ENCODE assay signal across 32 cellular contexts in genomic region chr15:59595434-59595915, GRCh38. TPM values are rescaled to one million over a fixed set of nuclear protein-coding genes. Genes with fewer than 3 reads are reported as not detected.
A peak's percentile ranks its signal among the peaks of the same experiment; 100 is the strongest.
DNase-seq lines count a peak whose midpoint lies in the region; ATAC-seq, FAIRE-seq and TF ChIP-seq lines count a peak whose summit lies in the region.
"Had no signal": no experiment of that assay in that cellular context is flagged by ENCODE, and none has a peak within 500 bp of the region (broad histone marks: within the 10 kb centered on the region; RNA-seq: fewer than 3 reads in every experiment).

No MANE protein-coding gene starts in this region.

- in situ Hi-C loops in HepG2 (cut with HindIII; ENCODE audit: extremely low pct_ligation_motif_present, low pct_unique_long_range_greater_than_20kb): no loop called here

- intact Hi-C loops in HepG2 (cut with micrococcal nuclease; ENCODE audit: unreplicated experiment): no loop called here
- intact Hi-C loops in right lobe of liver (cut with DNase I): no loop called here

- WGBS in HepG2 (ENCODE audit: low lambda C conversion rate): 0% methylated on average over 7 of the region's 7 CpGs
- 53% methylated on average over 7 of the region's 7 CpGs for WGBS in right lobe of liver (ENCODE audit: insufficient coverage, low coverage, low lambda C conversion rate, missing lambda C conversion rate)

- H3K9ac ChIP-seq in HepG2 (ENCODE audit: insufficient read depth, low read depth, low read length): peak overlapping the region; percentile 42
- H3K9ac ChIP-seq: neural progenitor cell had no signal

- no peak for TF ChIP-seq CTCF in HepG2 (CRISPR knock-in tag; IDR thresholded peaks at IDR 0.05)
- no peak for TF ChIP-seq CTCF in right lobe of liver (IDR thresholded peaks at IDR 0.05)

- H3K4me3 ChIP-seq in HepG2 (replicated peaks in 1 of 3; ENCODE audit: insufficient read depth in 1 of 3, low read depth in 2 of 3, low read length in 3 of 3) (peak overlapping the region in 2 of 3 experiments; percentile 10 to 49; a peak in 2 of 6 replicates), right lobe of liver (no peak overlapping the region), muscle layer of duodenum (ENCODE audit: low read depth in 1 of 2, low read length in 2 of 2) (no peak overlapping the region)
- H3K4me3 ChIP-seq: coronary artery, left ventricle myocardium inferior, neural progenitor cell, psoas muscle, skin epidermis, thoracic aorta had no signal

- H3K36me3 ChIP-seq in HepG2 (replicated peaks in 1 of 2; ENCODE audit: control insufficient read depth in 1 of 2, insufficient read depth in 2 of 2, low read length in 2 of 2): no peaks in the 10 kb centered on the region
- H3K36me3 ChIP-seq in right lobe of liver: no peaks in the 10 kb centered on the region
- no peaks in the 10 kb centered on the region for H3K36me3 ChIP-seq in muscle layer of duodenum (ENCODE audit: control insufficient read depth in 1 of 2, insufficient read depth in 2 of 2, low read length in 2 of 2)
- H3K36me3 ChIP-seq: brain microvascular endothelial cell, left ventricle myocardium inferior, neural progenitor cell, thoracic aorta had no signal

- H3K9me3 ChIP-seq in HepG2 (ENCODE audit: low read length): no peaks in the 10 kb centered on the region
- no peaks in the 10 kb centered on the region for H3K9me3 ChIP-seq in right lobe of liver
- no peaks in the 10 kb centered on the region for H3K9me3 ChIP-seq in muscle layer of duodenum (ENCODE audit: control insufficient read depth in 1 of 2, low read length in 2 of 2)
- H3K9me3 ChIP-seq: left ventricle myocardium inferior, psoas muscle, thoracic aorta had no signal

- H4K20me1 ChIP-seq in HepG2 (ENCODE audit: insufficient read depth, low read length): no peaks in the 10 kb centered on the region

- POLR2A ChIA-PET in HepG2 (lab: Yijun Ruan, JAX): interaction anchor here (0.8 to 4.6 kb wide), 6 partner anchors 14 to 94 kb away, joined by 4 to 43 read pairs (median 7); partner anchors contain the start of genes BNIP2, GCNT3 and GTF2A2

- TF ChIP-seq POLR2A in HepG2 (IDR thresholded peaks at IDR 0.05; ENCODE audit: insufficient read depth in 1 of 2, low read depth in 2 of 2, low read length in 2 of 2) (no peak; a peak in 2 of 4 replicates), right lobe of liver (IDR thresholded peaks at IDR 0.05) (no peak)

- H3K27me3 ChIP-seq in HepG2 (ENCODE audit: control insufficient read depth in 1 of 2, insufficient read depth in 2 of 2, low read length in 2 of 2) (no peaks in the 10 kb centered on the region), right lobe of liver (no peaks in the 10 kb centered on the region), muscle layer of duodenum (ENCODE audit: low read depth, low read length) (no peaks in the 10 kb centered on the region)
- H3K27me3 ChIP-seq: brain microvascular endothelial cell, neural progenitor cell had no signal

- H3K4me1 ChIP-seq in HepG2 (ENCODE audit: insufficient read depth, low read length) (peaks cover 47% of the 10 kb centered on the region), right lobe of liver (no peaks in the 10 kb centered on the region), muscle layer of duodenum (ENCODE audit: control insufficient read depth in 1 of 2, insufficient read depth in 2 of 2, low read length in 2 of 2) (no peaks in the 10 kb centered on the region)
- H3K4me1 ChIP-seq: neural progenitor cell, psoas muscle had no signal

- no peak for TF ChIP-seq RAD21 in HepG2 (CRISPR knock-in tag; IDR thresholded peaks at IDR 0.05)

- CTCF ChIA-PET in HepG2 (lab: Yijun Ruan, JAX; ENCODE audit: low intra/inter-chr PET ratio, low total read pairs): no interaction called here

- no peak overlapping the region for H2AFZ ChIP-seq in HepG2 (ENCODE audit: low read length)
- H2AFZ ChIP-seq: neural progenitor cell had no signal

- DNase-seq in HepG2 (ENCODE audit: low spot score) (peak; percentile 84), right lobe of liver (no peak), epithelial cell of prostate (ENCODE audit: low read depth, low spot score) (no peak), islet precursor cell (no peak), NCI-H1105 (lab: John Stamatoyannopoulos, UW) (no peak), midbrain (lab: John Stamatoyannopoulos, UW) (no peak)
- DNase-seq: activated B cell treated with CpG ODN at 0.5 μM for 24 hours; activated CD4-positive, alpha-beta memory T cell treated with anti-CD3 and anti-CD28 coated beads for 36 hours; activated gamma-delta T cell; activated naive CD8-positive, alpha-beta T cell treated with anti-CD3 and anti-CD28 coated beads, Interleukin-2, amount 50 U/mL, for 24 hours; activated T-cell treated with anti-CD3 and anti-CD28 coated beads for 4 hours; brain microvascular endothelial cell; COR-L47; left ventricle myocardium inferior; MM.1S; NCI-H1436; NCI-H2171; NCI-H526 treated with DMSO at 0.1 percent for 48 hours; psoas muscle; stimulated activated CD4-positive, alpha-beta T cell treated with anti-CD3 and anti-CD28 coated beads, Interleukin-2, amount 100 ng/mL, for 48 hours; stimulated activated naive CD4-positive, alpha-beta T cell; T-helper 9 cell had no signal

- TF ChIP-seq EP300 in HepG2 (IDR thresholded peaks at IDR 0.05; ENCODE audit: low read depth in 2 of 2, low read length in 2 of 2): peak in 1 of 2 experiments; percentile 41; a peak in 1 of 4 replicates
- TF ChIP-seq EP300 in HepG2 (CRISPR knock-in tag; IDR thresholded peaks at IDR 0.05; ENCODE audit: borderline replicate concordance): 0 out of 2 replicates have a peak, but pooled peaks have one; percentile 38

- H3K4me2 ChIP-seq in HepG2 (ENCODE audit: low read depth, low read length): peak overlapping the region; percentile 65
- H3K4me2 ChIP-seq: neural progenitor cell had no signal

- no peaks in the 10 kb centered on the region for H3K79me2 ChIP-seq in HepG2 (ENCODE audit: insufficient read depth, low read length)

- no TSS peak for BruUV-seq in HepG2 (replicated peaks; lab: Mats Ljungman, UMichigan)

- peak; percentile 93 for FAIRE-seq in HepG2 (lab: Jason Lieb, UNC)
- FAIRE-seq: A204.1, GM19239 had no signal

- H3K27ac ChIP-seq in HepG2 (ENCODE audit: extremely low read length, insufficient read depth, low read length) (peak overlapping the region; percentile 56), right lobe of liver (no peak overlapping the region), epithelial cell of prostate (peak overlapping the region; percentile 70), muscle layer of duodenum (ENCODE audit: low read length) (peak overlapping the region; percentile 6)
- H3K27ac ChIP-seq: neural progenitor cell, psoas muscle, RWPE1, thoracic aorta had no signal

- peak; percentile 78 for ATAC-seq in HepG2
- ATAC-seq in right lobe of liver: no peak
- no peak for ATAC-seq in HG03139 (IDR thresholded peaks at IDR 0.05; ENCODE audit: unreplicated experiment)
- ATAC-seq: activated naive CD8-positive, alpha-beta T cell treated with anti-CD3 and anti-CD28 coated beads, Interleukin-2, amount 50 U/mL, for 24 hours; psoas muscle had no signal

TF ChIP-seq in HepG2, 621 proteins besides CTCF, POLR2A, EP300 and RAD21 (continues in another document):
- TF ChIP-seq MNT (IDR thresholded peaks at IDR 0.05) (no peak), ZFP36 (IDR thresholded peaks at IDR 0.05; ENCODE audit: borderline replicate concordance, low read depth, low read length, partially characterized antibody) (peak; percentile 95)

RNA-seq across cellular contexts. Expression of gene GCNT3, which starts 16.1 kb away (rescaled TPM):
- 7.7 and 9.8 TPM in 2 replicates for total RNA-seq in HepG2 (2016; rRNA removed; fragmentation: Illumina TruSeq; extraction: Trizol)
- 1.5 TPM in 2 replicates for total RNA-seq in HepG2 (2016; cell fraction: cytosol; rRNA removed; fragmentation: Illumina TruSeq; extraction: Trizol; ENCODE audit: low read depth)
- 8.9 and 12.0 TPM in 2 replicates for total RNA-seq in HepG2 (2016; cell fraction: insoluble cytoplasmic fraction; rRNA removed; fragmentation: Illumina TruSeq; extraction: Trizol)
- 4.4 and 4.5 TPM in 2 replicates for total RNA-seq in HepG2 (2016; cell fraction: membrane; rRNA removed; fragmentation: Illumina TruSeq; extraction: Trizol)
- 8.1 and 9.7 TPM in 2 replicates for total RNA-seq in HepG2 (2016; cell fraction: nucleus; rRNA removed; fragmentation: Illumina TruSeq; extraction: Trizol)
- polyA plus RNA-seq in HepG2 (2011; rRNA removed): 5.8 and 6.8 TPM in 2 replicates
- polyA plus RNA-seq in HepG2 (2011; cell fraction: cytosol; rRNA removed): 4.2 and 5.8 TPM in 2 replicates
- 2.0 and 2.9 TPM in 2 replicates for polyA plus RNA-seq in HepG2 (2011; cell fraction: nucleus; rRNA removed)
- 2.8 and 3.2 TPM in 2 replicates for polyA plus RNA-seq in HepG2 (2012)
- 0.95 and 1.4 TPM in 2 replicates for polyA plus RNA-seq in HepG2 (2016; cell fraction: cytosol; fragmentation: Illumina TruSeq; extraction: Trizol; ENCODE audit: low read depth)
- 6.9 and 7.1 TPM in 2 replicates for polyA plus RNA-seq in HepG2 (2016; cell fraction: insoluble cytoplasmic fraction; fragmentation: Illumina TruSeq; extraction: Trizol; ENCODE audit: low read depth)
- polyA plus RNA-seq in HepG2 (2016; cell fraction: membrane; fragmentation: Illumina TruSeq; extraction: Trizol; ENCODE audit: low read depth): 2.6 and 3.6 TPM in 2 replicates
- 10.4 and 12.2 TPM in 2 replicates for polyA plus RNA-seq in HepG2 (2016; cell fraction: nucleus; fragmentation: Illumina TruSeq; extraction: Trizol; ENCODE audit: insufficient read depth, low read depth)
- 4.5 and 7.0 TPM in 2 replicates for polyA minus RNA-seq in HepG2 (2011; rRNA and poly(A)+ RNA removed; ENCODE audit: low replicate concordance)
- 3.3 and 4.0 TPM in 2 replicates for polyA minus RNA-seq in HepG2 (2011; cell fraction: cytosol; rRNA and poly(A)+ RNA removed)
- 3.1 and 6.2 TPM in 2 replicates for polyA minus RNA-seq in HepG2 (2011; cell fraction: nucleus; rRNA and poly(A)+ RNA removed)
- 1 to 10 TPM in 3 of 6 experiments, under 1 TPM in 2, not detected in 1; 0.20 to 3.8 (median 2.4) TPM for total RNA-seq in right lobe of liver
- total RNA-seq: activated B cell treated with CpG ODN at 0.5 μM for 24 hours; activated CD4-positive, alpha-beta memory T cell treated with anti-CD3 and anti-CD28 coated beads for 36 hours had no signal
- polyA plus RNA-seq: BJ had no signal

Comparison
In these comparisons a context has a peak if more than half of its experiments do, and no peak if none do; other contexts are left out.
1. H3K27ac ChIP-seq: peak in HepG2 (single experiment), epithelial cell of prostate (single experiment) and muscle layer of duodenum (single experiment); none in right lobe of liver (0 of 3).
2. H3K4me3 ChIP-seq: peak in HepG2 (2 of 3); none in right lobe of liver (0 of 3) and muscle layer of duodenum (0 of 2).